In the genomic region with DNA sequence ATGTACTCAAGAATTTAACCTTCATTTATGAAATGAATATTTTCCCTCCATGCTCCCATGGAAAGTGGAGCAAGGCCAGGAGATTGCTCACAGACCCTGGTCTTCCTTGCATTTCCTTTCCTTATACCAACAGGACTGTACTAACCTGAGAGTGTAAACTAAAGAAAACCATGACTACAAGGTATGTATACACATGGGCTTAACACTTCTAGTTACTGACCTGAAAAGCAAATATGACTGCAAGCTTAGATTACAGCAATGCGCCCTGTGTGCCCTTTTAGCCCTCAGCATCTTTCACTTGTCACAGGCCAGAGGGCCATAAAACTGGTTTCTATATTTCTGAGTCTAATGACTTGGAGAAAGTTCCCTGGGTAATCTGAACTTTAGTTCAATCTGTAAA, we compare ENCODE assay signal across 1 cellular context.
TF ChIP-seq lines count a peak whose summit lies in the region.

No MANE protein-coding gene starts in this region.

TF ChIP-seq in HepG2, 621 proteins besides CTCF, POLR2A, EP300 and RAD21 (continued from another document and continues in another):
- TF ChIP-seq, protein P1, sequence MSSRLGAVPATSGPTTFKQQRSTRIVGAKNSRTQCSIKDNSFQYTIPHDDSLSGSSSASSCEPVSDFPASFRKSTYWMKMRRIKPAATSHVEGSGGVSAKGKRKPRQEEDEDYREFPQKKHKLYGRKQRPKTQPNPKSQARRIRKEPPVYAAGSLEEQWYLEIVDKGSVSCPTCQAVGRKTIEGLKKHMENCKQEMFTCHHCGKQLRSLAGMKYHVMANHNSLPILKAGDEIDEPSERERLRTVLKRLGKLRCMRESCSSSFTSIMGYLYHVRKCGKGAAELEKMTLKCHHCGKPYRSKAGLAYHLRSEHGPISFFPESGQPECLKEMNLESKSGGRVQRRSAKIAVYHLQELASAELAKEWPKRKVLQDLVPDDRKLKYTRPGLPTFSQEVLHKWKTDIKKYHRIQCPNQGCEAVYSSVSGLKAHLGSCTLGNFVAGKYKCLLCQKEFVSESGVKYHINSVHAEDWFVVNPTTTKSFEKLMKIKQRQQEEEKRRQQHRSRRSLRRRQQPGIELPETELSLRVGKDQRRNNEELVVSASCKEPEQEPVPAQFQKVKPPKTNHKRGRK (CRISPR knock-in tag; IDR thresholded peaks at IDR 0.05), result no peak
- TF ChIP-seq ZSCAN21 (CRISPR knock-in tag; IDR thresholded peaks at IDR 0.05; ENCODE audit: borderline replicate concordance) (no peak), ZNF432 (CRISPR knock-in tag; IDR thresholded peaks at IDR 0.05; ENCODE audit: borderline replicate concordance) (no peak), SMARCC2 (IDR thresholded peaks at IDR 0.05) (no peak), ZNF317 (CRISPR knock-in tag; IDR thresholded peaks at IDR 0.05) (no peak), ZNF660 (CRISPR knock-in tag; IDR thresholded peaks at IDR 0.05; ENCODE audit: borderline replicate concordance, low read depth) (no peak), GTF2F1 (IDR thresholded peaks at IDR 0.05; ENCODE audit: low read length) (no peak), ZNF205 (CRISPR knock-in tag; IDR thresholded peaks at IDR 0.05) (0 out of 2 replicates have a peak, but pooled peaks have one; percentile 49), NFIC (IDR thresholded peaks at IDR 0.05; ENCODE audit: low read length) (peak; percentile 60; the same call in 1 of the 2 replicates), TCF12 (IDR thresholded peaks at IDR 0.05) (no peak), TCF12 (CRISPR knock-in tag; IDR thresholded peaks at IDR 0.05) (no peak), NPAS2 (CRISPR knock-in tag; IDR thresholded peaks at IDR 0.05; ENCODE audit: borderline replicate concordance) (no peak), EEA1 (CRISPR knock-in tag; IDR thresholded peaks at IDR 0.05; ENCODE audit: borderline replicate concordance) (no peak), CREM (IDR thresholded peaks at IDR 0.05) (peak; percentile 35; the same call in 1 of the 2 replicates), CREM (CRISPR knock-in tag; IDR thresholded peaks at IDR 0.05) (no peak), GPN1 (CRISPR knock-in tag; IDR thresholded peaks at IDR 0.05; ENCODE audit: borderline replicate concordance) (no peak), ZNF546 (CRISPR knock-in tag; conservative IDR thresholded peaks at IDR 0.05) (no peak), SKI (IDR thresholded peaks at IDR 0.05; ENCODE audit: partially characterized antibody) (peak; percentile 71), ZFP90 (CRISPR knock-in tag; IDR thresholded peaks at IDR 0.05; ENCODE audit: borderline replicate concordance) (no peak), ZNF75D (CRISPR knock-in tag; IDR thresholded peaks at IDR 0.05; ENCODE audit: borderline replicate concordance) (no peak), ISL2 (CRISPR knock-in tag; IDR thresholded peaks at IDR 0.05) (peak; percentile 75)
- TF ChIP-seq, protein P2, sequence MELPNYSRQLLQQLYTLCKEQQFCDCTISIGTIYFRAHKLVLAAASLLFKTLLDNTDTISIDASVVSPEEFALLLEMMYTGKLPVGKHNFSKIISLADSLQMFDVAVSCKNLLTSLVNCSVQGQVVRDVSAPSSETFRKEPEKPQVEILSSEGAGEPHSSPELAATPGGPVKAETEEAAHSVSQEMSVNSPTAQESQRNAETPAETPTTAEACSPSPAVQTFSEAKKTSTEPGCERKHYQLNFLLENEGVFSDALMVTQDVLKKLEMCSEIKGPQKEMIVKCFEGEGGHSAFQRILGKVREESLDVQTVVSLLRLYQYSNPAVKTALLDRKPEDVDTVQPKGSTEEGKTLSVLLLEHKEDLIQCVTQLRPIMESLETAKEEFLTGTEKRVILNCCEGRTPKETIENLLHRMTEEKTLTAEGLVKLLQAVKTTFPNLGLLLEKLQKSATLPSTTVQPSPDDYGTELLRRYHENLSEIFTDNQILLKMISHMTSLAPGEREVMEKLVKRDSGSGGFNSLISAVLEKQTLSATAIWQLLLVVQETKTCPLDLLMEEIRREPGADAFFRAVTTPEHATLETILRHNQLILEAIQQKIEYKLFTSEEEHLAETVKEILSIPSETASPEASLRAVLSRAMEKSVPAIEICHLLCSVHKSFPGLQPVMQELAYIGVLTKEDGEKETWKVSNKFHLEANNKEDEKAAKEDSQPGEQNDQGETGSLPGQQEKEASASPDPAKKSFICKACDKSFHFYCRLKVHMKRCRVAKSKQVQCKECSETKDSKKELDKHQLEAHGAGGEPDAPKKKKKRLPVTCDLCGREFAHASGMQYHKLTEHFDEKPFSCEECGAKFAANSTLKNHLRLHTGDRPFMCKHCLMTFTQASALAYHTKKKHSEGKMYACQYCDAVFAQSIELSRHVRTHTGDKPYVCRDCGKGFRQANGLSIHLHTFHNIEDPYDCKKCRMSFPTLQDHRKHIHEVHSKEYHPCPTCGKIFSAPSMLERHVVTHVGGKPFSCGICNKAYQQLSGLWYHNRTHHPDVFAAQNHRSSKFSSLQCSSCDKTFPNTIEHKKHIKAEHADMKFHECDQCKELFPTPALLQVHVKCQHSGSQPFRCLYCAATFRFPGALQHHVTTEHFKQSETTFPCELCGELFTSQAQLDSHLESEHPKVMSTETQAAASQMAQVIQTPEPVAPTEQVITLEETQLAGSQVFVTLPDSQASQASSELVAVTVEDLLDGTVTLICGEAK (IDR thresholded peaks at IDR 0.05), result no peak
- TF ChIP-seq, protein P2 (CRISPR knock-in tag; IDR thresholded peaks at IDR 0.05), result no peak
- TF ChIP-seq, protein P3, sequence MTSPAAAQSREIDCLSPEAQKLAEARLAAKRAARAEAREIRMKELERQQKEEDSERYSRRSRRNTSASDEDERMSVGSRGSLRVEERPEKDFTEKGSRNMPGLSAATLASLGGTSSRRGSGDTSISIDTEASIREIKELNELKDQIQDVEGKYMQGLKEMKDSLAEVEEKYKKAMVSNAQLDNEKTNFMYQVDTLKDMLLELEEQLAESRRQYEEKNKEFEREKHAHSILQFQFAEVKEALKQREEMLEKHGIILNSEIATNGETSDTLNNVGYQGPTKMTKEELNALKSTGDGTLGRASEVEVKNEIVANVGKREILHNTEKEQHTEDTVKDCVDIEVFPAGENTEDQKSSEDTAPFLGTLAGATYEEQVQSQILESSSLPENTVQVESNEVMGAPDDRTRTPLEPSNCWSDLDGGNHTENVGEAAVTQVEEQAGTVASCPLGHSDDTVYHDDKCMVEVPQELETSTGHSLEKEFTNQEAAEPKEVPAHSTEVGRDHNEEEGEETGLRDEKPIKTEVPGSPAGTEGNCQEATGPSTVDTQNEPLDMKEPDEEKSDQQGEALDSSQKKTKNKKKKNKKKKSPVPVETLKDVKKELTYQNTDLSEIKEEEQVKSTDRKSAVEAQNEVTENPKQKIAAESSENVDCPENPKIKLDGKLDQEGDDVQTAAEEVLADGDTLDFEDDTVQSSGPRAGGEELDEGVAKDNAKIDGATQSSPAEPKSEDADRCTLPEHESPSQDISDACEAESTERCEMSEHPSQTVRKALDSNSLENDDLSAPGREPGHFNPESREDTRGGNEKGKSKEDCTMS (CRISPR knock-in tag; conservative IDR thresholded peaks at IDR 0.05), result no peak
- TF ChIP-seq, protein P4, sequence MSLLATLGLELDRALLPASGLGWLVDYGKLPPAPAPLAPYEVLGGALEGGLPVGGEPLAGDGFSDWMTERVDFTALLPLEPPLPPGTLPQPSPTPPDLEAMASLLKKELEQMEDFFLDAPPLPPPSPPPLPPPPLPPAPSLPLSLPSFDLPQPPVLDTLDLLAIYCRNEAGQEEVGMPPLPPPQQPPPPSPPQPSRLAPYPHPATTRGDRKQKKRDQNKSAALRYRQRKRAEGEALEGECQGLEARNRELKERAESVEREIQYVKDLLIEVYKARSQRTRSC (CRISPR knock-in tag; IDR thresholded peaks at IDR 0.05; ENCODE audit: low read depth), result no peak
- TF ChIP-seq, protein P5, sequence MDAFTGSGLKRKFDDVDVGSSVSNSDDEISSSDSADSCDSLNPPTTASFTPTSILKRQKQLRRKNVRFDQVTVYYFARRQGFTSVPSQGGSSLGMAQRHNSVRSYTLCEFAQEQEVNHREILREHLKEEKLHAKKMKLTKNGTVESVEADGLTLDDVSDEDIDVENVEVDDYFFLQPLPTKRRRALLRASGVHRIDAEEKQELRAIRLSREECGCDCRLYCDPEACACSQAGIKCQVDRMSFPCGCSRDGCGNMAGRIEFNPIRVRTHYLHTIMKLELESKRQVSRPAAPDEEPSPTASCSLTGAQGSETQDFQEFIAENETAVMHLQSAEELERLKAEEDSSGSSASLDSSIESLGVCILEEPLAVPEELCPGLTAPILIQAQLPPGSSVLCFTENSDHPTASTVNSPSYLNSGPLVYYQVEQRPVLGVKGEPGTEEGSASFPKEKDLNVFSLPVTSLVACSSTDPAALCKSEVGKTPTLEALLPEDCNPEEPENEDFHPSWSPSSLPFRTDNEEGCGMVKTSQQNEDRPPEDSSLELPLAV (CRISPR knock-in tag; conservative IDR thresholded peaks at IDR 0.05; ENCODE audit: low read depth), result no peak
- TF ChIP-seq, protein P6, sequence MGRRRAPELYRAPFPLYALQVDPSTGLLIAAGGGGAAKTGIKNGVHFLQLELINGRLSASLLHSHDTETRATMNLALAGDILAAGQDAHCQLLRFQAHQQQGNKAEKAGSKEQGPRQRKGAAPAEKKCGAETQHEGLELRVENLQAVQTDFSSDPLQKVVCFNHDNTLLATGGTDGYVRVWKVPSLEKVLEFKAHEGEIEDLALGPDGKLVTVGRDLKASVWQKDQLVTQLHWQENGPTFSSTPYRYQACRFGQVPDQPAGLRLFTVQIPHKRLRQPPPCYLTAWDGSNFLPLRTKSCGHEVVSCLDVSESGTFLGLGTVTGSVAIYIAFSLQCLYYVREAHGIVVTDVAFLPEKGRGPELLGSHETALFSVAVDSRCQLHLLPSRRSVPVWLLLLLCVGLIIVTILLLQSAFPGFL (CRISPR knock-in tag; IDR thresholded peaks at IDR 0.05), result no peak
- TF ChIP-seq, protein P7, sequence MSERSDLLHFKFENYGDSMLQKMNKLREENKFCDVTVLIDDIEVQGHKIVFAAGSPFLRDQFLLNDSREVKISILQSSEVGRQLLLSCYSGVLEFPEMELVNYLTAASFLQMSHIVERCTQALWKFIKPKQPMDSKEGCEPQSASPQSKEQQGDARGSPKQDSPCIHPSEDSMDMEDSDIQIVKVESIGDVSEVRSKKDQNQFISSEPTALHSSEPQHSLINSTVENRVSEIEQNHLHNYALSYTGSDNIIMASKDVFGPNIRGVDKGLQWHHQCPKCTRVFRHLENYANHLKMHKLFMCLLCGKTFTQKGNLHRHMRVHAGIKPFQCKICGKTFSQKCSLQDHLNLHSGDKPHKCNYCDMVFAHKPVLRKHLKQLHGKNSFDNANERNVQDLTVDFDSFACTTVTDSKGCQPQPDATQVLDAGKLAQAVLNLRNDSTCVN (CRISPR knock-in tag; IDR thresholded peaks at IDR 0.05; ENCODE audit: borderline replicate concordance), result no peak
- TF ChIP-seq, protein P8, sequence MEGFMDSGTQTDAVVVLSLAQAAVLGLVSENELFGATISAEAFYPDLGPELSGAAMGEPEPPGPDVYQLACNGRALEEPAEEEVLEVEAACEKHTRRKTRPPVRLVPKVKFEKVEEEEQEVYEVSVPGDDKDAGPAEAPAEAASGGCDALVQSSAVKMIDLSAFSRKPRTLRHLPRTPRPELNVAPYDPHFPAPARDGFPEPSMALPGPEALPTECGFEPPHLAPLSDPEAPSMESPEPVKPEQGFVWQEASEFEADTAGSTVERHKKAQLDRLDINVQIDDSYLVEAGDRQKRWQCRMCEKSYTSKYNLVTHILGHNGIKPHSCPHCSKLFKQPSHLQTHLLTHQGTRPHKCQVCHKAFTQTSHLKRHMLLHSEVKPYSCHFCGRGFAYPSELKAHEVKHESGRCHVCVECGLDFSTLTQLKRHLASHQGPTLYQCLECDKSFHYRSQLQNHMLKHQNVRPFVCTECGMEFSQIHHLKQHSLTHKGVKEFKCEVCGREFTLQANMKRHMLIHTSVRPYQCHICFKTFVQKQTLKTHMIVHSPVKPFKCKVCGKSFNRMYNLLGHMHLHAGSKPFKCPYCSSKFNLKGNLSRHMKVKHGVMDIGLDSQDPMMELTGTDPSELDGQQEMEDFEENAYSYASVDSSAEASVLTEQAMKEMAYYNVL (CRISPR knock-in tag; IDR thresholded peaks at IDR 0.05; ENCODE audit: borderline replicate concordance), result no peak
- TF ChIP-seq, protein P9, sequence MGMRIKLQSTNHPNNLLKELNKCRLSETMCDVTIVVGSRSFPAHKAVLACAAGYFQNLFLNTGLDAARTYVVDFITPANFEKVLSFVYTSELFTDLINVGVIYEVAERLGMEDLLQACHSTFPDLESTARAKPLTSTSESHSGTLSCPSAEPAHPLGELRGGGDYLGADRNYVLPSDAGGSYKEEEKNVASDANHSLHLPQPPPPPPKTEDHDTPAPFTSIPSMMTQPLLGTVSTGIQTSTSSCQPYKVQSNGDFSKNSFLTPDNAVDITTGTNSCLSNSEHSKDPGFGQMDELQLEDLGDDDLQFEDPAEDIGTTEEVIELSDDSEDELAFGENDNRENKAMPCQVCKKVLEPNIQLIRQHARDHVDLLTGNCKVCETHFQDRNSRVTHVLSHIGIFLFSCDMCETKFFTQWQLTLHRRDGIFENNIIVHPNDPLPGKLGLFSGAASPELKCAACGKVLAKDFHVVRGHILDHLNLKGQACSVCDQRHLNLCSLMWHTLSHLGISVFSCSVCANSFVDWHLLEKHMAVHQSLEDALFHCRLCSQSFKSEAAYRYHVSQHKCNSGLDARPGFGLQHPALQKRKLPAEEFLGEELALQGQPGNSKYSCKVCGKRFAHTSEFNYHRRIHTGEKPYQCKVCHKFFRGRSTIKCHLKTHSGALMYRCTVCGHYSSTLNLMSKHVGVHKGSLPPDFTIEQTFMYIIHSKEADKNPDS (CRISPR knock-in tag; IDR thresholded peaks at IDR 0.05), result 0 out of 2 replicates have a peak, but pooled peaks have one; percentile 51
- TF ChIP-seq, protein P10, sequence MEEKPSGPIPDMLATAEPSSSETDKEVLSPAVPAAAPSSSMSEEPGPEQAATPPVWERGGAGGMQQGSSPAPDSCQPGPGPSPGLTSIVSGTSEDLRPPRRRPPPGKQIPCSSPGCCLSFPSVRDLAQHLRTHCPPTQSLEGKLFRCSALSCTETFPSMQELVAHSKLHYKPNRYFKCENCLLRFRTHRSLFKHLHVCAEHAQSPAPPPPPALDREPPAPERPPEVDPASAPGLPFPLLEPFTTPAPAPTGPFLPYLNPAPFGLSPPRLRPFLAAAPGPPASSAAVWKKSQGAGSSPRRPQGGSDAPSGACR (CRISPR knock-in tag; IDR thresholded peaks at IDR 0.05), result peak; percentile 49; the same call in 1 of the 2 replicates
